ENCODE assay signal across 25 cellular contexts in the genomic region with DNA sequence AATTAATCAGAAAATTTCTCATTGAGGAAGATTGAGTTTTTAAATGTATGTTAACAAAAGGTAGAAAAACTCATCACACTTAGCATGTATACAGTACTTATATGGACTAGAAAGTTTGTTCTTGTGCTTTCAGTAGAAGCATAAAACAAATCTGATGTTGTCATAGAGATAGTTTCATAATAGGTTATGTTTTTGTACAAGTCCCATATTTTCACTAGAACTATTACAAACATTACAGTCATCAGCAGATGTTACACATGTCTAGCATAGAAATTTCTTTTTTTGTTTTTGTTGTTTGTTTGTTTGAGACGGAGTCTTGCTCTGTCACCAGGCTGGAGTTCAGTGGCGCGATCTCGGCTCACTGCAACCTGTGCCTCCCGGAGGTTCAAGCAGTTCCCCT.
"Had no signal": no experiment of that assay in that cellular context is flagged by ENCODE, and none has a peak within 500 bp of the region (broad histone marks: within the 10 kb centered on the region; RNA-seq: fewer than 3 reads in every experiment).

No MANE protein-coding gene starts in this region.

- H3K27me3 ChIP-seq: adrenal gland, breast epithelium, Peyer's patch, SJCRH30 had no signal

- H3K9ac ChIP-seq: SK-N-SH had no signal

- FAIRE-seq: K562 had no signal

- DNase-seq: activated CD4-positive, alpha-beta T cell treated with anti-CD3 and anti-CD28 coated beads for 36 hours; activated CD8-positive, alpha-beta memory T cell treated with anti-CD3 and anti-CD28 coated beads, Interleukin-2, amount 50 U/mL, for 4 hours; activated CD8-positive, alpha-beta T cell treated with anti-CD3 and anti-CD28 coated beads for 36 hours; activated gamma-delta T cell treated with Interleukin-2 at 50 U/mL for 16 hours; activated naive CD4-positive, alpha-beta T cell treated with anti-CD3 and anti-CD28 coated beads, Interleukin-2, amount 10 ng/mL, durations not matched to agents 7 days and 5 days; activated naive CD8-positive, alpha-beta T cell treated with anti-CD3 and anti-CD28 coated beads for 36 hours; activated T-cell treated with anti-CD3 and anti-CD28 coated beads, Interleukin-2, amount 50 U/mL, for 72 hours; adrenal gland; aorta; Karpas-422; NCI-H1092; NCI-H1436; NCI-H1694 treated with DMSO at 0.1 percent for 48 hours; NCI-H2081; NCI-H510A treated with DMSO at 0.1 percent for 48 hours; NCI-H69; Peyer's patch; Right ventricle myocardium superior; SJCRH30; SK-N-SH; T-helper 1 cell; WERI-Rb-1 had no signal

- H3K4me2 ChIP-seq: SK-N-SH had no signal

- H3K4me3 ChIP-seq: adrenal gland, breast epithelium, K562, Peyer's patch, SJCRH30 had no signal

- H3K27ac ChIP-seq: adrenal gland, breast epithelium, Peyer's patch, RWPE1, SJCRH30, WERI-Rb-1 had no signal

- H3K4me1 ChIP-seq: adrenal gland, breast epithelium, Peyer's patch, SJCRH30 had no signal

- H3K9me3 ChIP-seq: adrenal gland, breast epithelium, Peyer's patch, SJCRH30, SK-N-SH had no signal

- H3K36me3 ChIP-seq: adrenal gland, breast epithelium, Peyer's patch, SJCRH30, WERI-Rb-1 had no signal

- ATAC-seq: activated CD4-positive, alpha-beta T cell treated with anti-CD3 and anti-CD28 coated beads for 36 hours; activated CD8-positive, alpha-beta T cell treated with anti-CD3 and anti-CD28 coated beads for 36 hours; activated T-cell treated with anti-CD3 and anti-CD28 coated beads, Interleukin-2, amount 50 U/mL, for 72 hours; K562 had no signal
